Comparison of ENCODE assay signal across 27 cellular contexts in genomic region chr5:139814191-139814601, GRCh38. TPM values are rescaled to one million over a fixed set of nuclear protein-coding genes. Genes with fewer than 3 reads are reported as not detected.
"Had no signal": no experiment of that assay in that cellular context is flagged by ENCODE, and none has a peak within 500 bp of the region (broad histone marks: within the 10 kb centered on the region; RNA-seq: fewer than 3 reads in every experiment).

No MANE protein-coding gene starts in this region.

- H3K36me3 ChIP-seq: breast epithelium, Peyer's patch, SJSA1 had no signal

- H3K4me3 ChIP-seq: body of pancreas, breast epithelium, Peyer's patch, SJSA1 had no signal

- ATAC-seq: activated CD8-positive, alpha-beta T cell treated with anti-CD3 and anti-CD28 coated beads for 36 hours; body of pancreas; PC-3 had no signal

- H3K27me3 ChIP-seq: body of pancreas, breast epithelium, Peyer's patch had no signal

- H3K27ac ChIP-seq: body of pancreas, breast epithelium, KMS-11, Peyer's patch, SJSA1 had no signal

- H3K9me3 ChIP-seq: body of pancreas, Peyer's patch, SJSA1 had no signal

- DNase-seq: activated CD4-positive, alpha-beta T cell treated with anti-CD3 and anti-CD28 coated beads, Interleukin-2, amount 10 ng/mL, durations not matched to agents 24 days and 14 days; activated CD4-positive, alpha-beta T cell treated with anti-CD3 and anti-CD28 coated beads, Interleukin-2, amount 50 U/mL, for 4 hours; activated CD8-positive, alpha-beta T cell treated with anti-CD3 and anti-CD28 coated beads for 36 hours; activated gamma-delta T cell; activated naive CD4-positive, alpha-beta T cell treated with Interleukin-2 at 50 U/mL for 16 hours; activated naive CD8-positive, alpha-beta T cell treated with anti-CD3 and anti-CD28 coated beads, Interleukin-2, amount 10 ng/mL, durations not matched to agents 7 days and 5 days; activated T-cell treated with anti-CD3 and anti-CD28 coated beads, Interleukin-2, amount 50 U/mL, for 24 hours; amygdala; body of pancreas; MM.1S; MV-4-11; NCI-H1092; NCI-H1436 treated with DMSO at 0.1 percent for 48 hours; NCI-H1694 treated with DMSO at 0.1 percent for 48 hours; NCI-H2029; NCI-H345; NCI-H524 treated with DMSO at 0.1 percent for 48 hours; NK-92 treated with Interleukin-12 subunit alpha and Interleukin-12 subunit beta, amount 100 ng/mL, for 24 hours; PC-3; RPMI8226; SHP77 had no signal

- H3K4me1 ChIP-seq: body of pancreas, breast epithelium, Peyer's patch, SJSA1 had no signal

RNA-seq across cellular contexts. Expression of gene PSD2, which starts 18.6 kb away (rescaled TPM):
- total RNA-seq: activated CD4-positive, alpha-beta T cell treated with anti-CD3 and anti-CD28 coated beads, Interleukin-2, amount 10 ng/mL, durations not matched to agents 24 days and 14 days; activated T-helper 2 cell treated with anti-CD3 and anti-CD28 coated beads, Interferon-gamma antibody, Interleukin-2, Interleukin-4, amounts not matched to agents 10 μg/mL and 5 μg/mL and 100 μg/mL, durations not matched to agents 14 hours and 24 hours and 36 hours; LHCN-M2; PC-3; Peyer's patch had no signal
